In genomic region chr2:237048595-237048994, GRCh38 we compare ENCODE assay signal across 3 cellular contexts.
TF ChIP-seq lines count a peak whose summit lies in the region.

No MANE protein-coding gene starts in this region.

TF ChIP-seq in HepG2, 621 proteins besides CTCF, POLR2A, EP300 and RAD21:
- TF ChIP-seq PRPF4 (IDR thresholded peaks at IDR 0.05; ENCODE audit: low read depth, low read length, poor library complexity, severe bottlenecking) (no peak), ZNF317 (CRISPR knock-in tag; IDR thresholded peaks at IDR 0.05) (peak; percentile 99)
TF ChIP-seq in HepG2: peak in this region for 1.

TF ChIP-seq in HEK293, 187 proteins besides CTCF, POLR2A, EP300 and RAD21:
- TF ChIP-seq SP2 (tag by site-specific recombination; IDR thresholded peaks at IDR 0.05) (no peak), MEIS1 (CRISPR knock-in tag; IDR thresholded peaks at IDR 0.05; ENCODE audit: borderline replicate concordance) (no peak), TRIM28 (IDR thresholded peaks at IDR 0.05; ENCODE audit: borderline replicate concordance, low read length) (peak; percentile 84), ZNF280D (tag by site-specific recombination; IDR thresholded peaks at IDR 0.05) (0 out of 2 replicates have a peak, but pooled peaks have one; percentile 18), SETDB1 (IDR thresholded peaks at IDR 0.05; ENCODE audit: insufficient read length, low read length) (peak; percentile 92)

TF ChIP-seq in GM12878, 131 proteins besides CTCF, POLR2A, EP300 and RAD21:
- TF ChIP-seq ZNF622 (IDR thresholded peaks at IDR 0.05) (no peak), CBX5 (IDR thresholded peaks at IDR 0.05; ENCODE audit: low read depth) (peak; percentile 69; the same call in 1 of the 2 replicates)
